In genomic region chr18:58286793-58287625, GRCh38 we compare ENCODE assay signal across 11 cellular contexts.
DNase-seq lines count a peak whose midpoint lies in the region; ATAC-seq and TF ChIP-seq lines count a peak whose summit lies in the region.
"Had no signal": no experiment of that assay in that cellular context is flagged by ENCODE, and none has a peak within 500 bp of the region (broad histone marks: within the 10 kb centered on the region; RNA-seq: fewer than 3 reads in every experiment).

No MANE protein-coding gene starts in this region.

- peak overlapping the region; percentile 57; the same call in 1 of the 2 replicates for H3K27ac ChIP-seq in SK-N-MC
- H3K27ac ChIP-seq in left lung = peak overlapping the region; percentile 63 to 67

- ATAC-seq in left lung = peak; percentile 46
- peak; percentile 70 for ATAC-seq in sciatic nerve
- no peak for ATAC-seq in HG03378 (IDR thresholded peaks at IDR 0.05; ENCODE audit: unreplicated experiment)
- ATAC-seq: stimulated activated naive CD8-positive, alpha-beta T cell treated with anti-CD3 and anti-CD28 coated beads, Interleukin-15, Interleukin-2, amounts not matched to agents 100 U/mL and 50 U/mL, for 24 hours had no signal

- no peak overlapping the region for H3K4me3 ChIP-seq in SK-N-MC
- H3K4me3 ChIP-seq in left lung = no peak overlapping the region

- H3K27ac Mint-ChIP-seq in Calu3 (ENCODE audit: unreplicated experiment) = peak overlapping the region; percentile 69

- H3K27me3 Mint-ChIP-seq in Calu3 (ENCODE audit: unreplicated experiment) = no peaks in the 10 kb centered on the region

- H3K9ac ChIP-seq in SK-N-MC (ENCODE audit: insufficient read length) = no peak overlapping the region

- BruUV-seq in Calu3 (replicated peaks; lab: Mats Ljungman, UMichigan) = TSS peak; percentile 86

- intact Hi-C loops in Calu3 (cut with micrococcal nuclease; ENCODE audit: unreplicated experiment) (loop anchor here (1.0 to 5.0 kb wide), 2 partner anchors 23 to 35 kb away; no protein-coding TSS in a partner anchor), left lung (cut with DNase I) (no loop called here), sciatic nerve (cut with DNase I) (no loop called here)

- peaks cover 91% of the 10 kb centered on the region for H3K4me1 Mint-ChIP-seq in Calu3 (ENCODE audit: low read depth, unreplicated experiment)

- CTCF ChIA-PET in Calu3 (lab: Charles Lee) = interaction anchor here (0.9 kb wide), 1 partner anchor 35 kb away, joined by 3 read pairs; no protein-coding TSS in a partner anchor

- peak overlapping the region; percentile 37 for H3K4me3 Mint-ChIP-seq in Calu3 (ENCODE audit: low read depth, unreplicated experiment)

- H3K9me3 Mint-ChIP-seq in Calu3 (ENCODE audit: low read depth, unreplicated experiment) = no peaks in the 10 kb centered on the region

- H3K36me3 ChIP-seq in SK-N-MC (ENCODE audit: insufficient read depth, low read length) (no peaks in the 10 kb centered on the region), left lung (no peaks in the 10 kb centered on the region)

- peaks cover 35% of the 10 kb centered on the region for H3K36me3 Mint-ChIP-seq in Calu3 (ENCODE audit: insufficient read depth, unreplicated experiment)

- no peaks in the 10 kb centered on the region for H3K27me3 ChIP-seq in left lung

- H3K4me1 ChIP-seq in left lung = peaks cover 15 to 32% of the 10 kb centered on the region in 2 donors

- TF ChIP-seq CTCF in Calu3 (IDR thresholded peaks at IDR 0.05; ENCODE audit: unreplicated experiment) (no peak), left lung (IDR thresholded peaks at IDR 0.05) (no peak)

- DNase-seq in Calu3 (no peak), SK-N-MC (ENCODE audit: low read depth, low spot score) (no peak), left lung (no peak), sciatic nerve (ENCODE audit: low spot score) (no peak), 8988T (no peak), NCI-H146 (lab: John Stamatoyannopoulos, UW) (no peak)
- no peak for DNase-seq in activated CD4-positive, CD25-positive, alpha-beta regulatory T cell (lab: John Stamatoyannopoulos, UW)
- DNase-seq: activated CD4-positive, alpha-beta T cell treated with anti-CD3 and anti-CD28 coated beads, Interleukin-2, amount 50 U/mL, for 48 hours; activated T-cell treated with anti-CD3 and anti-CD28 coated beads, Interleukin-2, amount 50 U/mL, for 48 hours; stimulated activated naive CD8-positive, alpha-beta T cell treated with anti-CD3 and anti-CD28 coated beads, Interleukin-15, Interleukin-2, amounts not matched to agents 100 U/mL and 50 U/mL, for 24 hours had no signal

- H3K9me3 ChIP-seq in SK-N-MC (ENCODE audit: low read depth, low read length) = no peaks in the 10 kb centered on the region
- H3K9me3 ChIP-seq in left lung = no peaks in the 10 kb centered on the region
